In the genomic region with DNA sequence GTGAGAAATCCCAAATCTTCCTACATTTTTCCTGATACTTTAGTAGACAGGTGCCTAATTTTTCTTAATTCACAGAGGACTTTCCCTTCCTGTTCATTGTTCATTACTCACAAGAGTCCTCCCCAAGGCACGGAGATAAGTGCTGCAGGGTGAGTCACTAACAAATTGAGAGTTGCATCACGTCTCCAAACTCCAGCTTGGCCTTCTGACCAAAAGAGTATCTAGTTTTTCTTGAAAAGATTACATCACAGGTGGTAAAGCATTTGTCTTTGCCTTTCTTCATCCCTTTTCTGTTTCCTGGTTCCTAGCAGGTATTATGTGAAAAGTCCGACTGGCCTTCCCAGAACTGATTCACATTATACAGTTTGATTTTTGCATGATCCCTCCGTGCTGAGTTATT, we compare ENCODE assay signal across 9 cellular contexts. TPM values are rescaled to one million over a fixed set of nuclear protein-coding genes. Genes with fewer than 3 reads are reported as not detected.
A peak's percentile ranks its signal among the peaks of the same experiment; 100 is the strongest.
DNase-seq lines count a peak whose midpoint lies in the region; ATAC-seq and TF ChIP-seq lines count a peak whose summit lies in the region.
"Had no signal": no experiment of that assay in that cellular context is flagged by ENCODE, and none has a peak within 500 bp of the region (broad histone marks: within the 10 kb centered on the region; RNA-seq: fewer than 3 reads in every experiment).

No MANE protein-coding gene starts in this region.

- POLR2A ChIA-PET in RWPE1 (lab: Yijun Ruan, JAX; ENCODE audit: low non-redundant PET): no interaction called here

- ATAC-seq in HG02981 (IDR thresholded peaks at IDR 0.05; ENCODE audit: unreplicated experiment): no peak

- no peaks in the 10 kb centered on the region for H3K9me3 ChIP-seq in Peyer's patch

- TF ChIP-seq CTCF in RWPE1 (conservative IDR thresholded peaks at IDR 0.05; ENCODE audit: low read depth): no peak
- no peak for TF ChIP-seq CTCF in fibroblast of the aortic adventitia (IDR thresholded peaks at IDR 0.05; ENCODE audit: insufficient read depth, low read length)
- TF ChIP-seq CTCF in Peyer's patch (IDR thresholded peaks at IDR 0.05): no peak

- DNase-seq in stimulated activated CD4-positive, alpha-beta T cell treated with anti-CD3 and anti-CD28 coated beads, Interleukin-15, amount 100 ng/mL, for 24 hours: peak; percentile 41
- no peak for DNase-seq in stimulated activated CD4-positive, alpha-beta T cell treated with anti-CD3 and anti-CD28 coated beads, Interleukin-4, amount 100 ng/mL, for 1 hour
- DNase-seq in RWPE1 (ENCODE audit: low spot score): peak; percentile 88
- DNase-seq in fibroblast of the aortic adventitia (ENCODE audit: low read depth): peak; percentile 85
- DNase-seq in activated CD8-positive, alpha-beta memory T cell treated with anti-CD3 and anti-CD28 coated beads, Interleukin-2, amount 50 U/mL, for 4 hours: no peak
- no peak for DNase-seq in Peyer's patch
- no peak for DNase-seq in activated CD4-positive, alpha-beta T cell treated with anti-CD3 and anti-CD28 coated beads for 4 hours
- DNase-seq: DND-41 had no signal

- no peak overlapping the region for H3K4me3 ChIP-seq in fibroblast of the aortic adventitia (ENCODE audit: low read depth, low read length)
- H3K4me3 ChIP-seq in Peyer's patch: no peak overlapping the region

- H3K4me1 ChIP-seq in Peyer's patch: no peaks in the 10 kb centered on the region

- CTCF ChIA-PET in RWPE1 (lab: Yijun Ruan, JAX): interaction anchor here (0.6 to 1.0 kb wide), 3 partner anchors 25 to 73 kb away, joined by 3 to 8 read pairs (median 4); no protein-coding TSS in a partner anchor

- TF ChIP-seq POLR2A in Peyer's patch (IDR thresholded peaks at IDR 0.05): no peak

- H3K27me3 ChIP-seq in Peyer's patch: no peaks in the 10 kb centered on the region

- no peaks in the 10 kb centered on the region for H3K36me3 ChIP-seq in Peyer's patch

- H3K27ac ChIP-seq in RWPE1: no peak overlapping the region
- H3K27ac ChIP-seq in Peyer's patch: no peak overlapping the region

RNA-seq across cellular contexts. Expression of a gene that starts 24.9 kb away (rescaled TPM):
- 0.09 TPM in 1 of 2 replicates, not detected in the other for total RNA-seq in fibroblast of the aortic adventitia (ENCODE audit: low replicate concordance)
- total RNA-seq in Peyer's patch: 10 to 100 TPM in 1 of 4 donors, 1 to 10 TPM in 3; 1.6 to 10.7 (median 3.8) TPM

Comparison
In these comparisons a context has a peak if more than half of its experiments do, and no peak if none do; other contexts are left out.
1. DNase-seq: peak in stimulated activated CD4-positive, alpha-beta T cell treated with anti-CD3 and anti-CD28 coated beads, Interleukin-15, amount 100 ng/mL, for 24 hours (single experiment), RWPE1 (single experiment) and fibroblast of the aortic adventitia (single experiment); none in stimulated activated CD4-positive, alpha-beta T cell treated with anti-CD3 and anti-CD28 coated beads, Interleukin-4, amount 100 ng/mL, for 1 hour (single experiment), activated CD8-positive, alpha-beta memory T cell treated with anti-CD3 and anti-CD28 coated beads, Interleukin-2, amount 50 U/mL, for 4 hours (single experiment), Peyer's patch (0 of 3) and activated CD4-positive, alpha-beta T cell treated with anti-CD3 and anti-CD28 coated beads for 4 hours (0 of 2).